ENCODE assay signal across 8 cellular contexts in the genomic region with DNA sequence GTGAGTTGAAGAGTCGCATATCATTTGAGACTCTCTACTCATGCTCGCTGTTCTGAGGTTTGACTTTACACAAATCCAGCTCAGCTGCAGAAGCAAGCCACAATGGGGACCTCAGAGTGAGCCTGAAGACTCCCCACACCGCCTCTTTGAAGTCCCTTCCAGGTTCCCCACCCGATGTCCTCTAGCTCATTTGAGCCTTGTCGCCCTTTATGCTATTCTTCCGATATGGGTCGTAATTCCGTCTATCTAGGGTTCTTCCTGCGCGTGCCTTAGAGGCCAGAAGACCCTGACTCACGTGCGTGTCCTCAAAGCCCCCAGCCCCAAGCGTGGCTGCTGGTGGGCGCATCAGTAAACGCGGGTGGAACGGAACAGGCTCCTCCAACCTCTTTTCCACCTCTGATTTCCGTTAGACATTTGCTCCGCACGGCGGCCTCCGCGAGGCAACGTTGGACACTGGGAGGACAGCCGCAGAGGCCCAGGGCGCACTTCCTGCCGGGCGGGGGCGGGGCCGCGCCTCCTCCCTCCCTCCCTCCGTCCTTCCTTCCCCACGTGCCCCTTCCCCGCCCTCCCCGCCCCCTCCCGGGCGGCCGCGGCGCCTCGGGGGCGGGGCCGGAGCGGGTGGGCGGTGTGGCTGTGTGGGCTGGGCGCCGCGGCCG. TPM values are rescaled to one million over a fixed set of nuclear protein-coding genes. Genes with fewer than 3 reads are reported as not detected.
A peak's percentile ranks its signal among the peaks of the same experiment; 100 is the strongest.
DNase-seq lines count a peak whose midpoint lies in the region; ATAC-seq and TF ChIP-seq lines count a peak whose summit lies in the region.

A gene with protein sequence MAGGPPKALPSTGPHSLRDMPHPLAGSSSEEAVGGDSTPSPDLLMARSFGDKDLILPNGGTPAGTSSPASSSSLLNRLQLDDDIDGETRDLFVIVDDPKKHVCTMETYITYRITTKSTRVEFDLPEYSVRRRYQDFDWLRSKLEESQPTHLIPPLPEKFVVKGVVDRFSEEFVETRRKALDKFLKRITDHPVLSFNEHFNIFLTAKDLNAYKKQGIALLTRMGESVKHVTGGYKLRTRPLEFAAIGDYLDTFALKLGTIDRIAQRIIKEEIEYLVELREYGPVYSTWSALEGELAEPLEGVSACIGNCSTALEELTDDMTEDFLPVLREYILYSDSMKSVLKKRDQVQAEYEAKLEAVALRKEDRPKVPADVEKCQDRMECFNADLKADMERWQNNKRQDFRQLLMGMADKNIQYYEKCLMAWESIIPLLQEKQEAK (plus strand): TSS at position 650 of the 656 bp plus-strand sequence. CDS start 242 bp downstream, outside the sequence.

- H3F3A ChIP-seq in neural progenitor cell (ENCODE audit: low read depth), result peaks cover 16% of the 10 kb centered on the region

- H4K20me1 ChIP-seq in Karpas-422 (ENCODE audit: insufficient read depth, low read depth, low read length) (0 out of 2 replicates have a peak, but pooled peaks cover 5% of the 10 kb centered on the region), neural progenitor cell (ENCODE audit: low read depth) (no peaks in the 10 kb centered on the region)

- H3K27ac ChIP-seq in Karpas-422 (ENCODE audit: low read length), result peak within 1 kb of the TSS; percentile 82
- peak within 1 kb of the TSS; percentile 46 for H3K27ac ChIP-seq in foreskin keratinocyte
- H3K27ac ChIP-seq in neural progenitor cell, result peak within 1 kb of the TSS; percentile 54
- peak within 1 kb of the TSS; percentile 70 for H3K27ac ChIP-seq in stomach smooth muscle (ENCODE audit: low read length)

- no peaks in the 10 kb centered on the region for H3K9me3 Mint-ChIP-seq in neural progenitor cell

- H3K36me3 ChIP-seq in Karpas-422 (ENCODE audit: insufficient read depth, low read length) (no peaks in the 10 kb centered on the region), neural progenitor cell (no peaks in the 10 kb centered on the region), stomach smooth muscle (ENCODE audit: control insufficient read depth in 2 of 2, insufficient read depth in 2 of 2, low read length in 2 of 2) (no peaks in the 10 kb centered on the region)

- ATAC-seq in GM21825 (IDR thresholded peaks at IDR 0.05; ENCODE audit: unreplicated experiment) (peak; percentile 85), foreskin keratinocyte (peak; percentile 70)

- H3K36me3 Mint-ChIP-seq in neural progenitor cell, result no peaks in the 10 kb centered on the region

- peaks cover 34% of the 10 kb centered on the region for H3K4me1 Mint-ChIP-seq in neural progenitor cell

- DNase-seq in EL, result peak; percentile 93
- DNase-seq in Karpas-422, result peak; percentile 96
- peak; percentile 78 for DNase-seq in SHP77 treated with DMSO at 0.1 percent for 48 hours (lab: John Stamatoyannopoulos, UW)
- peak in 3 of 4 experiments; percentile 17 to 72 (median 48) for DNase-seq in activated naive CD4-positive, alpha-beta T cell (lab: John Stamatoyannopoulos, UW)
- DNase-seq in foreskin keratinocyte, result peak; percentile 47 to 67
- peak; percentile 93 for DNase-seq in neural progenitor cell (ENCODE audit: low spot score)

- peak within 1 kb of the TSS; percentile 74 for H3K27ac Mint-ChIP-seq in neural progenitor cell

- H3K4me1 ChIP-seq in Karpas-422 (ENCODE audit: low read length) (peaks cover 51% of the 10 kb centered on the region), foreskin keratinocyte (peaks cover 18% of the 10 kb centered on the region), neural progenitor cell (peaks cover 15% of the 10 kb centered on the region), stomach smooth muscle (ENCODE audit: control insufficient read depth, insufficient read depth, low read length) (peaks cover 44% of the 10 kb centered on the region)

- H3K9ac ChIP-seq in Karpas-422 (ENCODE audit: low read length), result peak within 1 kb of the TSS; percentile 92
- peak within 1 kb of the TSS; percentile 39 for H3K9ac ChIP-seq in neural progenitor cell
- peak within 1 kb of the TSS; percentile 64 to 78 for H3K9ac ChIP-seq in stomach smooth muscle (ENCODE audit: low read length in 2 of 2)

- no peaks in the 10 kb centered on the region for H3K27me3 Mint-ChIP-seq in neural progenitor cell (ENCODE audit: insufficient read depth, low read depth)

- H3K27me3 ChIP-seq in Karpas-422 (ENCODE audit: low read length), result no peaks in the 10 kb centered on the region
- H3K27me3 ChIP-seq in foreskin keratinocyte, result no peaks in the 10 kb centered on the region
- H3K27me3 ChIP-seq in neural progenitor cell, result no peaks in the 10 kb centered on the region
- no peaks in the 10 kb centered on the region for H3K27me3 ChIP-seq in stomach smooth muscle (ENCODE audit: control insufficient read depth in 1 of 2, insufficient read depth in 2 of 2, low read length in 2 of 2)

- peak within 1 kb of the TSS; percentile 94 for H3K4me3 Mint-ChIP-seq in neural progenitor cell

- TF ChIP-seq CTCF in foreskin keratinocyte (conservative IDR thresholded peaks at IDR 0.05) (peak; percentile 29), neural progenitor cell (IDR thresholded peaks at IDR 0.05) (peak; percentile 6)

- H3K9me3 ChIP-seq in Karpas-422 (ENCODE audit: low read length) (no peaks in the 10 kb centered on the region), neural progenitor cell (ENCODE audit: low read depth) (no peaks in the 10 kb centered on the region), stomach smooth muscle (ENCODE audit: control insufficient read depth in 2 of 2, low read length in 2 of 2) (no peaks in the 10 kb centered on the region)

- peaks cover 61% of the 10 kb centered on the region for H3K79me2 ChIP-seq in Karpas-422 (ENCODE audit: low read length)
- H3K79me2 ChIP-seq in neural progenitor cell (ENCODE audit: low read depth), result peaks cover 22% of the 10 kb centered on the region

- H3K9me2 ChIP-seq in Karpas-422 (replicated peaks; ENCODE audit: insufficient read depth, low read length), result no peaks in the 10 kb centered on the region

- H3K4me3 ChIP-seq in Karpas-422 (ENCODE audit: low read length) (peak within 1 kb of the TSS; percentile 91), neural progenitor cell (peak within 1 kb of the TSS; percentile 95), stomach smooth muscle (ENCODE audit: low read length in 2 of 2) (peak within 1 kb of the TSS; percentile 86 to 96)

- H2AFZ ChIP-seq in Karpas-422 (ENCODE audit: low read length) (0 out of 2 replicates have a peak within 1 kb of the TSS, but pooled peaks have one; percentile 1), neural progenitor cell (replicated peaks) (peak within 1 kb of the TSS; percentile 83)

- H3K4me2 ChIP-seq in Karpas-422 (ENCODE audit: low read depth, low read length, poor library complexity, severe bottlenecking), result peak within 1 kb of the TSS; percentile 88
- peak within 1 kb of the TSS; percentile 95 for H3K4me2 ChIP-seq in neural progenitor cell

RNA-seq across cellular contexts. Expression of the gene that starts here (rescaled TPM):
- total RNA-seq in Karpas-422 (2014; rRNA removed; shearing (Covaris generic); ENCODE audit: low replicate concordance), result 41.1 and 43.8 TPM in 2 replicates
- total RNA-seq in foreskin keratinocyte (9.0 and 9.6 TPM in 2 replicates), neural progenitor cell (ENCODE audit: low replicate concordance) (18.7 and 19.9 TPM in 2 replicates)
- polyA plus RNA-seq in foreskin keratinocyte, result 1.2 and 1.7 TPM in 2 replicates

Comparison
In these comparisons a context has a peak if more than half of its experiments do, and no peak if none do; other contexts are left out.
1. Peak in every context shown above with its lines: DNase-seq, ATAC-seq, H3K4me3 ChIP-seq and H3K27ac ChIP-seq.
2. H3K9ac ChIP-seq: peak in every context shown above with its lines; median percentile 92 in Karpas-422; 71 in stomach smooth muscle; 39 in neural progenitor cell.